ENCODE assay signal across 20 cellular contexts in genomic region chr13:26616126-26616525, GRCh38. TPM values are rescaled to one million over a fixed set of nuclear protein-coding genes. Genes with fewer than 3 reads are reported as not detected.
DNase-seq lines count a peak whose midpoint lies in the region; ATAC-seq, FAIRE-seq and TF ChIP-seq lines count a peak whose summit lies in the region.
"Had no signal": no experiment of that assay in that cellular context is flagged by ENCODE, and none has a peak within 500 bp of the region (broad histone marks: within the 10 kb centered on the region; RNA-seq: fewer than 3 reads in every experiment).

No MANE protein-coding gene starts in this region.

- no peak overlapping the region for H3K9ac ChIP-seq in HepG2 (ENCODE audit: insufficient read depth, low read depth, low read length)

- H3K27me3 ChIP-seq in brain microvascular endothelial cell (replicated peaks) (no peaks in the 10 kb centered on the region), HepG2 (ENCODE audit: control insufficient read depth in 1 of 2, insufficient read depth in 2 of 2, low read length in 2 of 2) (no peaks in the 10 kb centered on the region)
- H3K27me3 ChIP-seq: esophagus muscularis mucosa, vagina had no signal

- ATAC-seq in T-helper 17 cell: no peak
- no peak for ATAC-seq in HepG2
- ATAC-seq: activated CD8-positive, alpha-beta T cell treated with anti-CD3 and anti-CD28 coated beads, Interleukin-2, amount 10 ng/mL, durations not matched to agents 7 days and 5 days; GM23338; naive thymus-derived CD8-positive, alpha-beta T cell; psoas muscle; stimulated activated naive CD8-positive, alpha-beta T cell treated with anti-CD3 and anti-CD28 coated beads, Interleukin-15, amount 100 ng/mL, for 72 hours had no signal

- DNase-seq in D721Med (ENCODE audit: insufficient read length, low spot score) (no peak), M059J (ENCODE audit: low read depth) (peak; percentile 72), astrocyte of the spinal cord (ENCODE audit: low read depth, low spot score) (peak; percentile 61), T-helper 17 cell (no peak), brain microvascular endothelial cell (no peak), HepG2 (ENCODE audit: low spot score) (no peak), GM12891 (ENCODE audit: insufficient read length, low spot score) (no peak)
- DNase-seq: activated CD8-positive, alpha-beta T cell treated with anti-CD3 and anti-CD28 coated beads, Interleukin-2, amount 10 ng/mL, durations not matched to agents 7 days and 5 days; naive thymus-derived CD8-positive, alpha-beta T cell; NCI-H2029; psoas muscle; stimulated activated naive CD8-positive, alpha-beta T cell treated with anti-CD3 and anti-CD28 coated beads, Interleukin-15, amount 100 ng/mL, for 72 hours had no signal

- H3K79me2 ChIP-seq in HepG2 (ENCODE audit: insufficient read depth, low read length): peaks cover 3% of the 10 kb centered on the region

- POLR2A ChIA-PET in HepG2 (lab: Yijun Ruan, JAX): no interaction called here

- in situ Hi-C loops in astrocyte of the spinal cord (cut with HindIII; ENCODE audit: low sequenced_read_pairs) (no loop called here), brain microvascular endothelial cell (cut with HindIII; ENCODE audit: low pct_ligation_motif_present, low sequenced_read_pairs) (no loop called here), HepG2 (cut with HindIII; ENCODE audit: extremely low pct_ligation_motif_present, low pct_unique_long_range_greater_than_20kb) (no loop called here)

- H3K4me3 Mint-ChIP-seq in T-helper 17 cell: no peak overlapping the region
- H3K4me3 Mint-ChIP-seq: activated CD8-positive, alpha-beta T cell treated with anti-CD3 and anti-CD28 coated beads, Interleukin-2, amount 10 ng/mL, durations not matched to agents 7 days and 5 days; B cell; dendritic cell treated with granulocyte-macrophage colony-stimulating factor and Interleukin-4, amounts not matched to agents 40 ng/mL and 50 ng/mL, for 4 days; GM23338; naive thymus-derived CD8-positive, alpha-beta T cell; stimulated activated naive CD8-positive, alpha-beta T cell treated with anti-CD3 and anti-CD28 coated beads, Interleukin-15, amount 100 ng/mL, for 72 hours had no signal

- no TSS peak for BruUV-seq in HepG2 (replicated peaks; lab: Mats Ljungman, UMichigan)

- H3K27ac ChIP-seq in brain microvascular endothelial cell (no peak overlapping the region), HepG2 (ENCODE audit: extremely low read length, insufficient read depth, low read length) (no peak overlapping the region)
- H3K27ac ChIP-seq: esophagus muscularis mucosa, psoas muscle, vagina, VCaP had no signal

- H2AFZ ChIP-seq in HepG2 (ENCODE audit: low read length): no peak overlapping the region
- H2AFZ ChIP-seq: GM23338 had no signal

- H3K27ac Mint-ChIP-seq in T-helper 17 cell: no peak overlapping the region
- H3K27ac Mint-ChIP-seq: activated CD8-positive, alpha-beta T cell treated with anti-CD3 and anti-CD28 coated beads, Interleukin-2, amount 10 ng/mL, durations not matched to agents 7 days and 5 days; activated T-helper 2 cell treated with anti-CD3 and anti-CD28 coated beads, Interferon-gamma antibody, Interleukin-2, Interleukin-4, amounts not matched to agents 10 μg/mL and 5 μg/mL and 100 μg/mL, durations not matched to agents 14 hours and 24 hours and 36 hours; B cell; dendritic cell treated with granulocyte-macrophage colony-stimulating factor and Interleukin-4, amounts not matched to agents 40 ng/mL and 50 ng/mL, for 4 days; GM23338; naive thymus-derived CD8-positive, alpha-beta T cell had no signal

- peaks cover 2% of the 10 kb centered on the region for H3K4me1 Mint-ChIP-seq in T-helper 17 cell
- H3K4me1 Mint-ChIP-seq: B cell; GM23338; stimulated activated naive CD8-positive, alpha-beta T cell treated with anti-CD3 and anti-CD28 coated beads, Interleukin-15, amount 100 ng/mL, for 72 hours had no signal

- H3K4me3 ChIP-seq in astrocyte of the spinal cord (ENCODE audit: low read depth, low read length): no peak overlapping the region
- no peak overlapping the region for H3K4me3 ChIP-seq in brain microvascular endothelial cell (ENCODE audit: low read depth, low read length)
- H3K4me3 ChIP-seq in HepG2 (replicated peaks in 1 of 3; ENCODE audit: insufficient read depth in 1 of 3, low read depth in 2 of 3, low read length in 3 of 3): no peak overlapping the region
- H3K4me3 ChIP-seq: esophagus muscularis mucosa, GM23338, psoas muscle, vagina had no signal

- peaks cover 31% of the 10 kb centered on the region for H3K27me3 Mint-ChIP-seq in T-helper 17 cell
- H3K27me3 Mint-ChIP-seq: dendritic cell treated with granulocyte-macrophage colony-stimulating factor and Interleukin-4, amounts not matched to agents 40 ng/mL and 50 ng/mL, for 4 days had no signal

- H3K4me1 ChIP-seq in HepG2 (ENCODE audit: insufficient read depth, low read length): peaks cover 7% of the 10 kb centered on the region
- H3K4me1 ChIP-seq: esophagus muscularis mucosa, psoas muscle, vagina had no signal

- intact Hi-C loops in HepG2 (cut with micrococcal nuclease; ENCODE audit: unreplicated experiment): no loop called here

- no peaks in the 10 kb centered on the region for H3K9me3 ChIP-seq in T-helper 17 cell (ENCODE audit: control insufficient read depth, low read length, poor library complexity, severe bottlenecking)
- no peaks in the 10 kb centered on the region for H3K9me3 ChIP-seq in HepG2 (ENCODE audit: low read length)
- H3K9me3 ChIP-seq: esophagus muscularis mucosa, psoas muscle, vagina had no signal

- FAIRE-seq in D721Med (lab: Jason Lieb, UNC) (peak; percentile 81), islet of Langerhans (lab: Jason Lieb, UNC) (peak; percentile 49), HepG2 (lab: Jason Lieb, UNC) (no peak), GM12891 (lab: Jason Lieb, UNC) (no peak)

- TF ChIP-seq EP300 in HepG2 (IDR thresholded peaks at IDR 0.05; ENCODE audit: low read depth in 2 of 2, low read length in 2 of 2) (no peak), HepG2 (CRISPR knock-in tag; IDR thresholded peaks at IDR 0.05; ENCODE audit: borderline replicate concordance) (no peak)

- H4K20me1 ChIP-seq in HepG2 (ENCODE audit: insufficient read depth, low read length): no peaks in the 10 kb centered on the region; the same call in 1 of the 2 replicates

- H3K4me2 ChIP-seq in HepG2 (ENCODE audit: low read depth, low read length): no peak overlapping the region
- H3K4me2 ChIP-seq: GM23338 had no signal

- TF ChIP-seq POLR2A in HepG2 (IDR thresholded peaks at IDR 0.05; ENCODE audit: insufficient read depth in 1 of 2, low read depth in 2 of 2, low read length in 2 of 2): no peak
- TF ChIP-seq POLR2A in GM12891 (IDR thresholded peaks at IDR 0.05; ENCODE audit: low read depth, low read length): no peak

- no peaks in the 10 kb centered on the region for H3K36me3 Mint-ChIP-seq in T-helper 17 cell (ENCODE audit: low read depth)
- H3K36me3 Mint-ChIP-seq: naive thymus-derived CD8-positive, alpha-beta T cell had no signal

- TF ChIP-seq CTCF in D721Med (IDR thresholded peaks at IDR 0.05; ENCODE audit: insufficient read depth, missing control alignments) (no peak), astrocyte of the spinal cord (IDR thresholded peaks at IDR 0.05; ENCODE audit: low read depth, low read length) (no peak), brain microvascular endothelial cell (IDR thresholded peaks at IDR 0.05; ENCODE audit: low read depth, low read length, missing control alignments) (no peak), HepG2 (CRISPR knock-in tag; IDR thresholded peaks at IDR 0.05) (no peak)

- 48% methylated on average over 2 of the region's 2 CpGs for WGBS in HepG2 (ENCODE audit: low lambda C conversion rate)

- no peak for TF ChIP-seq RAD21 in HepG2 (CRISPR knock-in tag; IDR thresholded peaks at IDR 0.05)

- H3K36me3 ChIP-seq in brain microvascular endothelial cell (replicated peaks) (no peaks in the 10 kb centered on the region), HepG2 (replicated peaks in 1 of 2; ENCODE audit: control insufficient read depth in 1 of 2, insufficient read depth in 2 of 2, low read length in 2 of 2) (peaks cover 0 to 4% of the 10 kb centered on the region in 2 experiments; a peak in 1 of 5 replicates)
- H3K36me3 ChIP-seq: esophagus muscularis mucosa, vagina had no signal

- CTCF ChIA-PET in HepG2 (lab: Yijun Ruan, JAX; ENCODE audit: low intra/inter-chr PET ratio, low total read pairs): no interaction called here

TF ChIP-seq in GM12891, 5 proteins besides CTCF, POLR2A, EP300 and RAD21:
- TF ChIP-seq TAF1 (IDR thresholded peaks at IDR 0.05; ENCODE audit: low read depth, low read length) (no peak), PAX5 (IDR thresholded peaks at IDR 0.05; ENCODE audit: insufficient read depth, low read length, severe bottlenecking) (no peak), POU2F2 (IDR thresholded peaks at IDR 0.05; ENCODE audit: low read depth, low read length) (no peak), SPI1 (IDR thresholded peaks at IDR 0.05; ENCODE audit: low read depth, low read length) (no peak), POLR2AphosphoS5 (IDR thresholded peaks at IDR 0.05; ENCODE audit: low read depth, low read length) (no peak)

RNA-seq across cellular contexts. Expression of gene WASF3, which starts 58.6 kb away (rescaled TPM):
- 4.7 and 10.1 TPM in 2 replicates for total RNA-seq in M059J (2014; rRNA removed; shearing (Covaris generic))
- total RNA-seq in T-helper 17 cell (1 to 10 TPM in 1 of 2 donors, not detected in 1; 6.4 TPM), HepG2 (2016; rRNA removed; fragmentation: Illumina TruSeq; extraction: Trizol) (10.4 and 13.3 TPM in 2 replicates)
- 2.9 and 3.0 TPM in 2 replicates for total RNA-seq in HepG2 (2016; cell fraction: cytosol; rRNA removed; fragmentation: Illumina TruSeq; extraction: Trizol; ENCODE audit: low read depth)
- total RNA-seq in HepG2 (2016; cell fraction: insoluble cytoplasmic fraction; rRNA removed; fragmentation: Illumina TruSeq; extraction: Trizol): 10.6 and 10.8 TPM in 2 replicates
- total RNA-seq in HepG2 (2016; cell fraction: membrane; rRNA removed; fragmentation: Illumina TruSeq; extraction: Trizol): 17.8 and 19.7 TPM in 2 replicates
- 8.8 and 10.1 TPM in 2 replicates for total RNA-seq in HepG2 (2016; cell fraction: nucleus; rRNA removed; fragmentation: Illumina TruSeq; extraction: Trizol)
- 12.1 and 17.2 TPM in 2 replicates for polyA plus RNA-seq in HepG2 (2011; rRNA removed)
- 7.4 and 8.4 TPM in 2 replicates for polyA plus RNA-seq in HepG2 (2011; cell fraction: cytosol; rRNA removed)
- polyA plus RNA-seq in HepG2 (2011; cell fraction: nucleus; rRNA removed): 8.3 and 8.8 TPM in 2 replicates
- polyA plus RNA-seq in HepG2 (2012): 9.8 and 11.3 TPM in 2 replicates
- 2.2 and 2.4 TPM in 2 replicates for polyA plus RNA-seq in HepG2 (2016; cell fraction: cytosol; fragmentation: Illumina TruSeq; extraction: Trizol; ENCODE audit: low read depth)
- 12.6 and 14.8 TPM in 2 replicates for polyA plus RNA-seq in HepG2 (2016; cell fraction: insoluble cytoplasmic fraction; fragmentation: Illumina TruSeq; extraction: Trizol; ENCODE audit: low read depth)
- 12.2 and 13.4 TPM in 2 replicates for polyA plus RNA-seq in HepG2 (2016; cell fraction: membrane; fragmentation: Illumina TruSeq; extraction: Trizol; ENCODE audit: low read depth)
- polyA plus RNA-seq in HepG2 (2016; cell fraction: nucleus; fragmentation: Illumina TruSeq; extraction: Trizol; ENCODE audit: insufficient read depth, low read depth): 13.2 and 13.7 TPM in 2 replicates
- 12.1 TPM in 1 of 2 replicates, not detected in the other for polyA minus RNA-seq in HepG2 (2011; rRNA and poly(A)+ RNA removed; ENCODE audit: low replicate concordance)
- 7.7 and 8.0 TPM in 2 replicates for polyA minus RNA-seq in HepG2 (2011; cell fraction: cytosol; rRNA and poly(A)+ RNA removed)
- polyA minus RNA-seq in HepG2 (2011; cell fraction: nucleus; rRNA and poly(A)+ RNA removed): 6.6 and 7.0 TPM in 2 replicates
- polyA plus RNA-seq in GM12891 (2012; ENCODE audit: low read depth, missing spikeins): not detected
- total RNA-seq: activated CD8-positive, alpha-beta T cell treated with anti-CD3 and anti-CD28 coated beads, Interleukin-2, amount 10 ng/mL, durations not matched to agents 7 days and 5 days had no signal
- polyA plus RNA-seq: naive thymus-derived CD8-positive, alpha-beta T cell had no signal

Comparison
In these comparisons a context has a peak if more than half of its experiments do, and no peak if none do; other contexts are left out.
1. DNase-seq: peak in M059J (single experiment) and astrocyte of the spinal cord (single experiment); none in D721Med (single experiment), T-helper 17 cell (0 of 3), brain microvascular endothelial cell (single experiment), HepG2 (single experiment) and GM12891 (single experiment).